9 cellular contexts compared by ENCODE assay signal in the genomic region with DNA sequence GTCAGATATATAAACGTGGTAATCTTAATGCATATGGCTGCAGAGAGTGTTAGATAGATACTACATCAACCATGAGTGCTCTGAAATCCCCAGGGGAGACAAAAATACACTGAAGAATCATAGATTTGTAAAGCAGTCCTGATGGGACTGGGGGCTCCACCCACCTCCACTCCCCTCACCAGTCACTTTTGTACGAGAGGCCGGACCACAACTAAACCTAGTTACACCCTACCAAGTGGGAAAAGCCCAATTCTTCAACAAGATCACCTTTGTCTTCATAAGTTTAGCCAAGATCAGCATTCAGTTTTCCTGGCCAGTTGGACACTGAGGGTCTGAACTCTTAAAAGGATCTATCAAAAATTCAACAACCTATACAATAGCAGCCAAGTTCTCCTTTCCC. TPM values are rescaled to one million over a fixed set of nuclear protein-coding genes. Genes with fewer than 3 reads are reported as not detected.
DNase-seq lines count a peak whose midpoint lies in the region; TF ChIP-seq lines count a peak whose summit lies in the region.
"Had no signal": no experiment of that assay in that cellular context is flagged by ENCODE, and none has a peak within 500 bp of the region (broad histone marks: within the 10 kb centered on the region; RNA-seq: fewer than 3 reads in every experiment).

No MANE protein-coding gene starts in this region.

- no peaks in the 10 kb centered on the region for H3K9me3 ChIP-seq in CD4-positive, alpha-beta memory T cell (ENCODE audit: control insufficient read depth in 1 of 2, low read length in 2 of 2)
- H3K9me3 ChIP-seq in OCI-LY1 (ENCODE audit: low read length) = no peaks in the 10 kb centered on the region
- H3K9me3 ChIP-seq in osteoblast (ENCODE audit: low read depth, low read length) = no peaks in the 10 kb centered on the region

- H3K79me2 ChIP-seq in OCI-LY1 (ENCODE audit: insufficient read depth, low read length) (peaks cover 27% of the 10 kb centered on the region), osteoblast (ENCODE audit: insufficient read depth, low read length) (peaks cover 57% of the 10 kb centered on the region)

- H3K4me1 ChIP-seq in CD4-positive, alpha-beta memory T cell (ENCODE audit: insufficient read depth, low read length) = peaks cover 75% of the 10 kb centered on the region
- H3K4me1 ChIP-seq in OCI-LY1 (ENCODE audit: insufficient read depth, low read length, severe bottlenecking) (peaks cover 67% of the 10 kb centered on the region), osteoblast (ENCODE audit: insufficient read depth, low read length) (peaks cover 17% of the 10 kb centered on the region)

- peaks cover 55% of the 10 kb centered on the region for H3K36me3 ChIP-seq in CD4-positive, alpha-beta memory T cell (ENCODE audit: insufficient read depth, low read length)
- H3K36me3 ChIP-seq in OCI-LY1 (ENCODE audit: insufficient read depth, low read length) (peaks cover 57% of the 10 kb centered on the region), osteoblast (ENCODE audit: insufficient read depth, low read length) (peaks cover 51% of the 10 kb centered on the region)

- H4K20me1 ChIP-seq in OCI-LY1 (ENCODE audit: insufficient read depth, low read length) (peaks cover 13% of the 10 kb centered on the region), osteoblast (ENCODE audit: insufficient read depth, low read length) (peaks cover 53% of the 10 kb centered on the region)

- peak overlapping the region; percentile 93 to 98 (median 95) for H3K27ac Mint-ChIP-seq in CD4-positive, alpha-beta memory T cell

- H3F3A ChIP-seq in OCI-LY1 (ENCODE audit: insufficient read depth, low read length) = peaks cover 5% of the 10 kb centered on the region; the same call in 1 of the 2 replicates

- H3K9me3 Mint-ChIP-seq in CD4-positive, alpha-beta memory T cell = peaks cover 0 to 10% (median 0%) of the 10 kb centered on the region in 8 donors

- peak overlapping the region; percentile 73 for H3K27ac ChIP-seq in CD4-positive, alpha-beta memory T cell (ENCODE audit: low read depth, low read length)
- H3K27ac ChIP-seq in OCI-LY1 (ENCODE audit: low read depth, low read length, poor library complexity, severe bottlenecking) (no peak overlapping the region), osteoblast (ENCODE audit: low read depth, low read length) (peak overlapping the region; percentile 49)

- peak in 1 of 5 donors; percentile 35 for DNase-seq in CD4-positive, alpha-beta memory T cell
- DNase-seq in epithelial cell of esophagus (ENCODE audit: low read depth) = no peak
- no peak for DNase-seq in osteoblast (ENCODE audit: insufficient read length, low spot score, missing footprints)
- no peak for DNase-seq in stimulated activated CD4-positive, alpha-beta T cell treated with anti-CD3 and anti-CD28 coated beads, Interleukin-1b, Interleukin-23, amount 100 ng/mL, for 48 hours
- no peak for DNase-seq in AG08396 (ENCODE audit: low spot score)
- no peak for DNase-seq in hippocampal formation (lab: John Stamatoyannopoulos, UW)
- DNase-seq in NCI-H2196 treated with DMSO at 0.1 percent for 48 hours (lab: John Stamatoyannopoulos, UW; ENCODE audit: unreplicated experiment) = no peak

- intact Hi-C loops in CD4-positive, alpha-beta memory T cell (cut with micrococcal nuclease) = loop anchor here (2.0 to 10.0 kb wide), 2 partner anchors 14 to 532 kb away; a partner anchor contains a TSS

- no peaks in the 10 kb centered on the region for H3K27me3 ChIP-seq in CD4-positive, alpha-beta memory T cell (ENCODE audit: insufficient read depth, low read length)
- no peaks in the 10 kb centered on the region for H3K27me3 ChIP-seq in OCI-LY1 (ENCODE audit: insufficient read depth, low read length)
- H3K27me3 ChIP-seq in osteoblast (ENCODE audit: insufficient read depth, low read length) = no peaks in the 10 kb centered on the region

- H2AFZ ChIP-seq in OCI-LY1 (ENCODE audit: low read length) (no peak overlapping the region), osteoblast (ENCODE audit: low read length) (no peak overlapping the region)

- H3K27me3 Mint-ChIP-seq in CD4-positive, alpha-beta memory T cell = peaks cover 0 to 4% of the 10 kb centered on the region in 2 donors

- CTCF ChIA-PET in CD4-positive, alpha-beta memory T cell (lab: Charles Lee; ENCODE audit: partially characterized antibody) = interaction anchor here (1.1 to 4.1 kb wide), 8 partner anchors 9 to 88 kb away, joined by 3 to 37 read pairs (median 4); a partner anchor contains a TSS

- peaks cover 55 to 64% of the 10 kb centered on the region in 2 donors for H3K36me3 Mint-ChIP-seq in CD4-positive, alpha-beta memory T cell

- peak overlapping the region; percentile 94 to 98 for H3K4me3 ChIP-seq in CD4-positive, alpha-beta memory T cell (ENCODE audit: low read length in 2 of 2)
- H3K4me3 ChIP-seq in OCI-LY1 (ENCODE audit: low read depth, low read length, poor library complexity, severe bottlenecking) (peak overlapping the region; percentile 99), epithelial cell of esophagus (ENCODE audit: low read length) (peak overlapping the region; percentile 85), osteoblast (ENCODE audit: insufficient read depth, low read length) (peak overlapping the region; percentile 79)

- peak overlapping the region; percentile 89 to 96 (median 94) for H3K4me3 Mint-ChIP-seq in CD4-positive, alpha-beta memory T cell

- H3K9ac ChIP-seq in OCI-LY1 (ENCODE audit: low read length) = peak overlapping the region; percentile 90

- no peaks in the 10 kb centered on the region for H3K9me2 ChIP-seq in OCI-LY1 (ENCODE audit: low read depth, low read length)

- peaks cover 57 to 88% (median 69%) of the 10 kb centered on the region in 4 donors for H3K4me1 Mint-ChIP-seq in CD4-positive, alpha-beta memory T cell

- H3K4me2 ChIP-seq in OCI-LY1 (ENCODE audit: low read length) (peak overlapping the region; percentile 87), osteoblast (ENCODE audit: insufficient read depth, low read length) (peak overlapping the region; percentile 92)

- POLR2A ChIA-PET in CD4-positive, alpha-beta memory T cell (lab: Charles Lee; ENCODE audit: partially characterized antibody) = interaction anchor here (0.6 to 33.1 kb wide), 10 partner anchors 12 to 798 kb away, joined by 3 to 1500 read pairs (median 11); a partner anchor contains a TSS

- TF ChIP-seq CTCF in OCI-LY1 (IDR thresholded peaks at IDR 0.05; ENCODE audit: low read length) (no peak), epithelial cell of esophagus (IDR thresholded peaks at IDR 0.05; ENCODE audit: insufficient read depth, low read depth, low read length, missing control alignments) (no peak), osteoblast (IDR thresholded peaks at IDR 0.05; ENCODE audit: extremely low read depth, low read depth, low read length) (no peak)

RNA-seq across cellular contexts. Expression of a gene that starts 1.5 kb away (rescaled TPM):
- 100 to 1,000 TPM; 805 to 832 TPM for total RNA-seq in CD4-positive, alpha-beta memory T cell
- polyA plus RNA-seq in CD4-positive, alpha-beta memory T cell = 100 to 1,000 TPM in 1 of 2 donors, 10 to 100 TPM in 1; 48.3 to 158 TPM
- 114 and 130 TPM in 2 replicates for total RNA-seq in osteoblast

RNA-seq across cellular contexts. Expression of a gene that starts 17.1 kb away (rescaled TPM):
- total RNA-seq in CD4-positive, alpha-beta memory T cell = 10 to 100 TPM; 10.7 to 11.3 TPM
- polyA plus RNA-seq in CD4-positive, alpha-beta memory T cell = under 1 TPM in 1 of 2 donors, not detected in 1; 0.38 TPM
- total RNA-seq in osteoblast = 0.29 and 0.36 TPM in 2 replicates
- total RNA-seq: RPMI7951 had no signal

RNA-seq across cellular contexts. Expression of a gene that starts 26.1 kb away (rescaled TPM):
- total RNA-seq in CD4-positive, alpha-beta memory T cell = 100 to 1,000 TPM; 122 to 128 TPM
- 10 to 100 TPM; 32.3 to 57.2 TPM for polyA plus RNA-seq in CD4-positive, alpha-beta memory T cell
- total RNA-seq in osteoblast = 6.2 and 9.8 TPM in 2 replicates

RNA-seq across cellular contexts. Expression of a gene that starts 32.9 kb away (rescaled TPM):
- total RNA-seq in CD4-positive, alpha-beta memory T cell = 100 to 1,000 TPM; 440 to 463 TPM
- 100 to 1,000 TPM; 177 to 208 TPM for polyA plus RNA-seq in CD4-positive, alpha-beta memory T cell
- total RNA-seq in osteoblast = 0.29 TPM in 1 of 2 replicates, not detected in the other
- total RNA-seq: RPMI7951 had no signal

RNA-seq across cellular contexts. Expression of a gene that starts 33.5 kb away (rescaled TPM):
- total RNA-seq in CD4-positive, alpha-beta memory T cell = 10 to 100 TPM; 41.3 to 42.7 TPM
- polyA plus RNA-seq in CD4-positive, alpha-beta memory T cell = 10 to 100 TPM; 22.4 to 42.1 TPM
- 12.3 and 13.3 TPM in 2 replicates for total RNA-seq in osteoblast

Comparison
In these comparisons a context has a peak if more than half of its experiments do, and no peak if none do; other contexts are left out.
1. RNA of a gene that starts 26.1 kb away (total RNA-seq): 122 to 128 TPM in CD4-positive, alpha-beta memory T cell; 6.2 to 9.8 TPM in osteoblast; every median in the first group is over 10 times any median in the second.
2. Peak in every context shown above with its lines, with median percentiles within 50 percentile points of each other: H3K4me3 ChIP-seq.